Comparison of ENCODE assay signal across 9 cellular contexts in the genomic region with DNA sequence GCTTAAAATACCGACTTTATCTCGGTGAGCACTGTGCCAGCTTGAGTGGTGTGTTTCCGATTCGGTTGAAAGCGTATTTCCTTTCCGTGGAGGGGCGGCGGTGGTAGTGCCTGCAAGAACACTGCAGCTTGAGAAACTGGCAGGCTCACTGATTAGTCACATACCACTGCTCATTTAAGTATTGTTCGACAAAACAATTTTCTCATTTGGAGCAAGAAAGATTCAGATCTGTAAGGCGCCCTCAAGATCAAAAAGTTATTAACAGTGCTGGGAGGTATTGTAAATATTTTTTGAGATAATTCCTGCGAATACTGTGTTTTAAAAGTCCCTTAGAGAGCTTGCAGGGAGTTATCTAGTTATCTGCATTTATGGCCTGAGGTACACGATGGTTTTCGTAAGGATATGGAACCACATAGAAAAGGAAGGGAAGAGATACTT. TPM values are rescaled to one million over a fixed set of nuclear protein-coding genes. Genes with fewer than 3 reads are reported as not detected.
A peak's percentile ranks its signal among the peaks of the same experiment; 100 is the strongest.
DNase-seq lines count a peak whose midpoint lies in the region; ATAC-seq and TF ChIP-seq lines count a peak whose summit lies in the region.
"Had no signal": no experiment of that assay in that cellular context is flagged by ENCODE, and none has a peak within 500 bp of the region (broad histone marks: within the 10 kb centered on the region; RNA-seq: fewer than 3 reads in every experiment).

No MANE protein-coding gene starts in this region.

- H3K4me2 ChIP-seq in KMS-11, result peak overlapping the region; percentile 76
- peak overlapping the region; percentile 82 for H3K4me2 ChIP-seq in SU-DHL-6 (ENCODE audit: low read depth, low read length, poor library complexity, severe bottlenecking)
- peak overlapping the region; percentile 98 for H3K4me2 ChIP-seq in parathyroid adenoma (ENCODE audit: low read length)

- no peak for ATAC-seq in thoracic aorta (ENCODE audit: insufficient number of reproducible peaks, low FRiP score, low read depth)
- ATAC-seq in HG03469 (IDR thresholded peaks at IDR 0.05; ENCODE audit: unreplicated experiment), result no peak

- H3K79me2 ChIP-seq in KMS-11 (ENCODE audit: insufficient read depth, low read depth) (peaks cover 57% of the 10 kb centered on the region), SU-DHL-6 (ENCODE audit: insufficient read depth, low read length) (peaks cover 64% of the 10 kb centered on the region), parathyroid adenoma (peaks cover 33% of the 10 kb centered on the region)

- H3K4me3 ChIP-seq in KMS-11 (IDR thresholded peaks at IDR 0.05; ENCODE audit: insufficient read depth, low read depth, low read length) (no peak overlapping the region), SU-DHL-6 (ENCODE audit: insufficient read depth, low read length, poor library complexity, severe bottlenecking) (peak overlapping the region; percentile 86), parathyroid adenoma (ENCODE audit: low read depth, low read length) (peak overlapping the region; percentile 97), thoracic aorta (peak overlapping the region; percentile 91)

- H2AFZ ChIP-seq in KMS-11 (ENCODE audit: low read depth), result peak overlapping the region; percentile 53; the same call in 1 of the 2 replicates
- H2AFZ ChIP-seq in SU-DHL-6 (ENCODE audit: low read depth, low read length, severe bottlenecking), result no peak overlapping the region
- peak overlapping the region; percentile 91 for H2AFZ ChIP-seq in parathyroid adenoma

- intact Hi-C loops in cardiac septum (cut with DNase I), result loop anchor here (5.0 to 10.0 kb wide), 2 partner anchors 168 to 326 kb away; partner anchors contain the start of gene BRPF3

- DNase-seq in COR-L47 (lab: John Stamatoyannopoulos, UW), result peak; percentile 15
- peak; percentile 37 for DNase-seq in activated naive CD8-positive, alpha-beta T cell treated with anti-CD3 and anti-CD28 coated beads, Interleukin-2, amount 50 U/mL, for 16 hours (ENCODE audit: low read depth, low spot score)
- DNase-seq in cardiac septum (ENCODE audit: low spot score), result peak; percentile 83
- DNase-seq in thoracic aorta (ENCODE audit: low spot score), result peak; percentile 43

- H3K27me3 ChIP-seq in KMS-11 (ENCODE audit: insufficient read depth, low read depth) (no peaks in the 10 kb centered on the region), SU-DHL-6 (ENCODE audit: low read length) (no peaks in the 10 kb centered on the region), parathyroid adenoma (ENCODE audit: control insufficient read depth, insufficient read depth, low read length) (no peaks in the 10 kb centered on the region), thoracic aorta (replicated peaks; ENCODE audit: insufficient read depth) (no peaks in the 10 kb centered on the region)

- no peaks in the 10 kb centered on the region for H3K9me2 ChIP-seq in SU-DHL-6 (replicated peaks; ENCODE audit: insufficient read depth, low read length)

- no peak for TF ChIP-seq CTCF in KMS-11 (conservative IDR thresholded peaks at IDR 0.05; ENCODE audit: low read depth, low read length)
- no peak for TF ChIP-seq CTCF in SU-DHL-6 (IDR thresholded peaks at IDR 0.05; ENCODE audit: insufficient read depth, low read length, poor library complexity, severe bottlenecking)
- TF ChIP-seq CTCF in parathyroid adenoma (IDR thresholded peaks at IDR 0.05), result no peak
- no peak for TF ChIP-seq CTCF in thoracic aorta (IDR thresholded peaks at IDR 0.05)

- peak overlapping the region; percentile 65; the same call in 1 of the 2 replicates for H3K27ac ChIP-seq in KMS-11
- H3K27ac ChIP-seq in SU-DHL-6 (ENCODE audit: low read depth, low read length), result peak overlapping the region; percentile 73
- H3K27ac ChIP-seq in parathyroid adenoma, result peak overlapping the region; percentile 76
- H3K27ac ChIP-seq in thoracic aorta, result peak overlapping the region; percentile 76 to 87

- peaks cover 6% of the 10 kb centered on the region; the same call in 1 of the 2 replicates for H3F3A ChIP-seq in SU-DHL-6 (ENCODE audit: insufficient read depth)

- H4K20me1 ChIP-seq in KMS-11 (ENCODE audit: insufficient read depth) (peaks cover 7% of the 10 kb centered on the region), SU-DHL-6 (ENCODE audit: low read depth, low read length) (peaks cover 32% of the 10 kb centered on the region)

- no peaks in the 10 kb centered on the region for H3K9me3 ChIP-seq in SU-DHL-6 (ENCODE audit: insufficient read depth, low read length)
- H3K9me3 ChIP-seq in parathyroid adenoma (ENCODE audit: control insufficient read depth, low read length), result no peaks in the 10 kb centered on the region
- no peaks in the 10 kb centered on the region for H3K9me3 ChIP-seq in thoracic aorta

- no peaks in the 10 kb centered on the region for H3K36me3 ChIP-seq in KMS-11 (ENCODE audit: insufficient read depth)
- H3K36me3 ChIP-seq in SU-DHL-6 (ENCODE audit: low read length), result peaks cover 6% of the 10 kb centered on the region; the same call in 1 of the 2 replicates
- H3K36me3 ChIP-seq in parathyroid adenoma (ENCODE audit: control insufficient read depth, insufficient read depth, low read length), result no peaks in the 10 kb centered on the region
- no peaks in the 10 kb centered on the region for H3K36me3 ChIP-seq in thoracic aorta

- peak overlapping the region; percentile 85 for H3K9ac ChIP-seq in KMS-11
- peak overlapping the region; percentile 86 for H3K9ac ChIP-seq in SU-DHL-6 (ENCODE audit: low read length)
- no peak overlapping the region for H3K9ac ChIP-seq in parathyroid adenoma

- H3K4me1 ChIP-seq in KMS-11 (ENCODE audit: low read depth, poor library complexity, severe bottlenecking), result peaks cover 23% of the 10 kb centered on the region
- H3K4me1 ChIP-seq in parathyroid adenoma, result peaks cover 4% of the 10 kb centered on the region
- peaks cover 37 to 46% of the 10 kb centered on the region in 2 donors for H3K4me1 ChIP-seq in thoracic aorta (ENCODE audit: control insufficient read depth in 1 of 2, low read depth in 2 of 2)

RNA-seq across cellular contexts. Expression of gene MAPK14, which starts 1.3 kb away (rescaled TPM):
- 25.6 TPM for total RNA-seq in cardiac septum
- 100 to 1,000 TPM in 1 of 2 donors, 10 to 100 TPM in 1; 61.9 to 106 TPM for total RNA-seq in thoracic aorta

RNA-seq across cellular contexts. Expression of gene SLC26A8, which starts 4.5 kb away (rescaled TPM):
- total RNA-seq in cardiac septum, result 0.13 TPM
- under 1 TPM in 1 of 2 donors, not detected in 1; 0.28 TPM for total RNA-seq in thoracic aorta
- total RNA-seq: T-helper 1 cell treated with Interleukin-12 subunit alpha and Interleukin-12 subunit beta and Interleukin-4 antibody, amounts not matched to agents 30 ng/mL and 1 ng/mL, for 36 hours had no signal

Comparison
In these comparisons a context has a peak if more than half of its experiments do, and no peak if none do; other contexts are left out.
1. DNase-seq: peak in every context shown above with its lines; median percentile 83 in cardiac septum; 43 in thoracic aorta; 37 in activated naive CD8-positive, alpha-beta T cell treated with anti-CD3 and anti-CD28 coated beads, Interleukin-2, amount 50 U/mL, for 16 hours; 15 in COR-L47.